ENCODE assay signal across 17 cellular contexts in genomic region chr7:44876393-44876792, GRCh38. TPM values are rescaled to one million over a fixed set of nuclear protein-coding genes. Genes with fewer than 3 reads are reported as not detected.
DNase-seq lines count a peak whose midpoint lies in the region; ATAC-seq and TF ChIP-seq lines count a peak whose summit lies in the region.
"Had no signal": no experiment of that assay in that cellular context is flagged by ENCODE, and none has a peak within 500 bp of the region (broad histone marks: within the 10 kb centered on the region; RNA-seq: fewer than 3 reads in every experiment).

No MANE protein-coding gene starts in this region.

- in situ Hi-C loops in Panc1 (cut with HindIII; ENCODE audit: low pct_unique_long_range_greater_than_20kb, low sequenced_read_pairs) = no loop called here

- peaks cover 15 to 27% (median 15%) of the 10 kb centered on the region in 3 donors for H3K4me1 Mint-ChIP-seq in IgD-negative memory B cell

- BruUV-seq in Panc1 (replicated peaks; lab: Mats Ljungman, UMichigan) = no TSS peak

- H3K4me1 ChIP-seq in SK-N-SH (ENCODE audit: control insufficient read depth in 1 of 2, insufficient read depth in 2 of 2, low read depth in 1 of 2, low read length in 1 of 2) = peaks cover 0 to 15% of the 10 kb centered on the region in 2 experiments; a peak in 2 of 4 replicates
- H3K4me1 ChIP-seq in Panc1 (ENCODE audit: control insufficient read depth, insufficient read depth, low read length) = peaks cover 11% of the 10 kb centered on the region

- ATAC-seq in SK-N-SH treated with all-trans-retinoic acid at 6 μM for 48 hours (no peak), Panc1 (peak; percentile 27; the same call in 1 of the 2 replicates)
- ATAC-seq: HCT116, HepG2 had no signal

- H3K27ac Mint-ChIP-seq in IgD-negative memory B cell = peak overlapping the region in 2 of 3 donors; percentile 42 to 50

- intact Hi-C loops in Panc1 (cut with micrococcal nuclease; ENCODE audit: unreplicated experiment) (loop anchor here (1.0 kb wide), 1 partner anchor 8 kb away; no protein-coding TSS in a partner anchor), posterior vena cava (cut with DNase I) (no loop called here)

- CTCF ChIA-PET in SK-N-SH (lab: Yijun Ruan, JAX) (interaction anchor here (0.8 to 3.4 kb wide), 8 partner anchors 19 to 311 kb away, joined by 3 to 23 read pairs (median 3); no protein-coding TSS in a partner anchor), Panc1 (lab: Charles Lee) (no interaction called here)

- no peaks in the 10 kb centered on the region for H3K9me3 Mint-ChIP-seq in IgD-negative memory B cell

- POLR2A ChIA-PET in SK-N-SH (lab: Yijun Ruan, JAX) (interaction anchor here (0.6 kb wide), 1 partner anchor 9 kb away, joined by 3 read pairs; the partner anchor contains the start of gene PURB), Panc1 (lab: Charles Lee) (interaction anchor here (0.6 kb wide), 1 partner anchor 143 kb away, joined by 4 read pairs; no protein-coding TSS in a partner anchor)

- no peaks in the 10 kb centered on the region for H3K27me3 Mint-ChIP-seq in IgD-negative memory B cell

- WGBS in SK-N-SH (ENCODE audit: low lambda C conversion rate) = 94% methylated on average over 4 of the region's 4 CpGs

- no peak overlapping the region for H3K4me2 ChIP-seq in SK-N-SH
- H3K4me2 ChIP-seq: BLaER1 had no signal

- DNase-seq in SK-N-SH = no peak
- DNase-seq in Panc1 (ENCODE audit: low read depth, low spot score) = no peak
- DNase-seq in myocyte (ENCODE audit: low read depth) = peak; percentile 9
- no peak for DNase-seq in SIG-M5 treated with dmso at 0.1 percent for 504 hours (lab: John Stamatoyannopoulos, UW; ENCODE audit: unreplicated experiment)
- DNase-seq in midbrain (lab: John Stamatoyannopoulos, UW) = no peak
- no peak for DNase-seq in posterior vena cava (ENCODE audit: low spot score)
- DNase-seq: 8988T, AML-193, Calu3, DMS 273 treated with DMSO at 0.1 percent for 48 hours, DMS79 treated with DMSO at 0.1 percent for 48 hours, EL had no signal

- H3K4me3 ChIP-seq in SK-N-SH (ENCODE audit: low read depth in 2 of 2, low read length in 1 of 2) (no peak overlapping the region), Panc1 (ENCODE audit: low read depth in 2 of 2, low read length in 2 of 2) (no peak overlapping the region)
- H3K4me3 ChIP-seq: BLaER1 had no signal

- no peak overlapping the region for H3K9ac ChIP-seq in SK-N-SH
- H3K9ac ChIP-seq: BLaER1 had no signal

- TF ChIP-seq CTCF in SK-N-SH (IDR thresholded peaks at IDR 0.05) = no peak
- no peak for TF ChIP-seq CTCF in Panc1 (IDR thresholded peaks at IDR 0.05)

- H4K20me1 ChIP-seq in SK-N-SH (ENCODE audit: insufficient read depth) = peaks cover 55% of the 10 kb centered on the region

- TF ChIP-seq RAD21 in SK-N-SH (IDR thresholded peaks at IDR 0.05; ENCODE audit: low read length) = no peak

- no peaks in the 10 kb centered on the region for H3K9me3 ChIP-seq in SK-N-SH
- H3K9me3 ChIP-seq in Panc1 (ENCODE audit: control insufficient read depth, insufficient read depth, low read depth, low read length) = no peaks in the 10 kb centered on the region

- H3K9me2 ChIP-seq in SK-N-SH = no peaks in the 10 kb centered on the region

- peaks cover 41 to 44% of the 10 kb centered on the region in 2 experiments for H3K36me3 ChIP-seq in SK-N-SH (replicated peaks in 1 of 2; ENCODE audit: control insufficient read depth in 1 of 2, insufficient read depth in 2 of 2, low read length in 1 of 2)
- no peaks in the 10 kb centered on the region for H3K36me3 ChIP-seq in Panc1 (ENCODE audit: control insufficient read depth, insufficient read depth, low read length)

- H3K79me2 ChIP-seq in SK-N-SH (ENCODE audit: insufficient read depth) = peaks cover 59% of the 10 kb centered on the region

- H3K27me3 ChIP-seq in SK-N-SH (ENCODE audit: insufficient read depth) = no peaks in the 10 kb centered on the region
- H3K27me3 ChIP-seq in Panc1 (ENCODE audit: control insufficient read depth, insufficient read depth, low read length) = no peaks in the 10 kb centered on the region
- H3K27me3 ChIP-seq: BLaER1 had no signal

- H3K27ac ChIP-seq in SK-N-SH (ENCODE audit: low read depth in 2 of 2, low read length in 1 of 2) (no peak overlapping the region), Panc1 (ENCODE audit: low read length) (no peak overlapping the region)
- H3K27ac ChIP-seq: BLaER1 had no signal

- peaks cover 40% of the 10 kb centered on the region for H3F3A ChIP-seq in SK-N-SH (replicated peaks; ENCODE audit: insufficient read depth)

- H3K36me3 Mint-ChIP-seq in IgD-negative memory B cell = no peaks in the 10 kb centered on the region

- TF ChIP-seq EP300 in SK-N-SH (IDR thresholded peaks at IDR 0.05; ENCODE audit: borderline replicate concordance in 1 of 2, low read depth in 1 of 2, low read length in 1 of 2) = no peak

- no peak overlapping the region for H2AFZ ChIP-seq in SK-N-SH (ENCODE audit: low read depth)

- no peak overlapping the region for H3K4me3 Mint-ChIP-seq in IgD-negative memory B cell

TF ChIP-seq in SK-N-SH, 30 proteins besides CTCF, POLR2A, EP300 and RAD21:
- no peak for TF ChIP-seq FOXJ3 (CRISPR knock-in tag; IDR thresholded peaks at IDR 0.05)
- 0 out of 2 replicates have a peak, but pooled peaks have one; percentile 7 for TF ChIP-seq POLR2AphosphoS5 (IDR thresholded peaks at IDR 0.05; ENCODE audit: low read depth, low read length)
TF ChIP-seq in SK-N-SH: peak in this region for 1.

TF ChIP-seq in SK-N-SH treated with all-trans-retinoic acid at 6 μM for 48 hours, 23 proteins besides CTCF, POLR2A, EP300 and RAD21:
- TF ChIP-seq CREB5 (CRISPR knock-in tag; IDR thresholded peaks at IDR 0.05; ENCODE audit: low read depth) = no peak
- TF ChIP-seq RARB (CRISPR knock-in tag; IDR thresholded peaks at IDR 0.05) = no peak
- TF ChIP-seq SNAI2 (CRISPR knock-in tag; IDR thresholded peaks at IDR 0.05) = no peak
- TF ChIP-seq, protein P1, sequence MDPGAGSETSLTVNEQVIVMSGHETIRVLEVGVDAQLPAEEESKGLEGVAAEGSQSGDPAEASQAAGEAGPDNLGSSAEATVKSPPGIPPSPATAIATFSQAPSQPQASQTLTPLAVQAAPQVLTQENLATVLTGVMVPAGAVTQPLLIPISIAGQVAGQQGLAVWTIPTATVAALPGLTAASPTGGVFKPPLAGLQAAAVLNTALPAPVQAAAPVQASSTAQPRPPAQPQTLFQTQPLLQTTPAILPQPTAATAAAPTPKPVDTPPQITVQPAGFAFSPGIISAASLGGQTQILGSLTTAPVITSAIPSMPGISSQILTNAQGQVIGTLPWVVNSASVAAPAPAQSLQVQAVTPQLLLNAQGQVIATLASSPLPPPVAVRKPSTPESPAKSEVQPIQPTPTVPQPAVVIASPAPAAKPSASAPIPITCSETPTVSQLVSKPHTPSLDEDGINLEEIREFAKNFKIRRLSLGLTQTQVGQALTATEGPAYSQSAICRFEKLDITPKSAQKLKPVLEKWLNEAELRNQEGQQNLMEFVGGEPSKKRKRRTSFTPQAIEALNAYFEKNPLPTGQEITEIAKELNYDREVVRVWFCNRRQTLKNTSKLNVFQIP (CRISPR knock-in tag; IDR thresholded peaks at IDR 0.05; ENCODE audit: borderline replicate concordance, low read depth) = no peak

RNA-seq across cellular contexts. Expression of gene PURB, which starts 8.9 kb away (rescaled TPM):
- polyA plus RNA-seq in SK-N-SH (2012; rRNA removed) (4.1 and 4.8 TPM in 2 replicates), IgD-negative memory B cell (1.5 TPM)
- 7.9 and 8.7 TPM in 2 replicates for polyA plus RNA-seq in SK-N-SH (2012; cell fraction: cytosol; rRNA removed)
- polyA plus RNA-seq in SK-N-SH (2012; cell fraction: nucleus; rRNA removed) = 3.3 and 5.1 TPM in 2 replicates
- total RNA-seq in Panc1 (2021; ENCODE audit: unreplicated experiment) (25.2 TPM), myocyte (66.2 and 101 TPM in 2 replicates), posterior vena cava (10 to 100 TPM; 27.7 to 42.5 TPM)
- polyA plus RNA-seq in Panc1 (2012; ENCODE audit: insufficient read length) = 9.8 TPM
- 30.7 TPM for polyA plus RNA-seq in myocyte (2012)

RNA-seq across cellular contexts. Expression of gene H2AZ2, which starts 28.5 kb away (rescaled TPM):
- polyA plus RNA-seq in SK-N-SH (2012; rRNA removed) = 207 and 389 TPM in 2 replicates
- 318 and 348 TPM in 2 replicates for polyA plus RNA-seq in SK-N-SH (2012; cell fraction: cytosol; rRNA removed)
- polyA plus RNA-seq in SK-N-SH (2012; cell fraction: nucleus; rRNA removed) = 80.0 and 111 TPM in 2 replicates
- 148 TPM for polyA plus RNA-seq in IgD-negative memory B cell
- 319 TPM for total RNA-seq in Panc1 (2021; ENCODE audit: unreplicated experiment)
- 304 TPM for polyA plus RNA-seq in Panc1 (2012; ENCODE audit: insufficient read length)
- 232 and 296 TPM in 2 replicates for total RNA-seq in myocyte
- polyA plus RNA-seq in myocyte (2012) = 163 TPM
- total RNA-seq in posterior vena cava = 100 to 1,000 TPM; 122 to 127 TPM
